40 cellular contexts compared by ENCODE assay signal in genomic region chr7:19725770-19726169, GRCh38. TPM values are rescaled to one million over a fixed set of nuclear protein-coding genes. Genes with fewer than 3 reads are reported as not detected.
"Had no signal": no experiment of that assay in that cellular context is flagged by ENCODE, and none has a peak within 500 bp of the region (broad histone marks: within the 10 kb centered on the region; RNA-seq: fewer than 3 reads in every experiment).

No MANE protein-coding gene starts in this region.

- H3K27ac Mint-ChIP-seq: activated CD4-positive, alpha-beta memory T cell treated with anti-CD3 and anti-CD28 coated beads, Interleukin-2, amount 10 ng/mL, durations not matched to agents 7 days and 5 days; activated CD4-positive, alpha-beta T cell treated with anti-CD3 and anti-CD28 coated beads for 36 hours; activated CD4-positive, alpha-beta T cell treated with anti-CD3 and anti-CD28 coated beads, Interleukin-2, amount 10 ng/mL, durations not matched to agents 7 days and 5 days; activated CD8-positive, alpha-beta memory T cell treated with anti-CD3 and anti-CD28 coated beads, Interleukin-2, amount 10 ng/mL, durations not matched to agents 7 days and 5 days; activated CD8-positive, alpha-beta T cell treated with anti-CD3 and anti-CD28 coated beads, Interleukin-2, amount 10 ng/mL, durations not matched to agents 7 days and 5 days; activated naive CD4-positive, alpha-beta T cell treated with anti-CD3 and anti-CD28 coated beads, Interleukin-2, amount 10 ng/mL, durations not matched to agents 7 days and 5 days; activated naive CD4-positive, alpha-beta T cell treated with anti-CD3 and anti-CD28 coated beads, Interleukin-2, amount 50 U/mL, for 24 hours; activated naive CD8-positive, alpha-beta T cell; activated naive CD8-positive, alpha-beta T cell treated with anti-CD3 and anti-CD28 coated beads, Interleukin-2, amount 10 ng/mL, durations not matched to agents 7 days and 5 days; activated naive CD8-positive, alpha-beta T cell treated with anti-CD3 and anti-CD28 coated beads, Interleukin-2, amount 50 U/mL, for 24 hours; activated T-cell treated with anti-CD3 and anti-CD28 coated beads, Interleukin-2, amount 50 U/mL, for 24 hours; activated T-helper 2 cell treated with anti-CD3 and anti-CD28 coated beads, Interferon-gamma antibody, Interleukin-2, Interleukin-4, amounts not matched to agents 10 μg/mL and 5 μg/mL and 100 μg/mL, durations not matched to agents 14 hours and 24 hours and 36 hours; T-helper 1 cell treated with Interleukin-12 subunit alpha and Interleukin-12 subunit beta and Interleukin-4 antibody, amounts not matched to agents 30 μg/mL and 1 μg/mL, for 36 hours; T-helper 2 cell treated with Interferon-gamma antibody and Interleukin-4, amounts not matched to agents 5 μg/mL and 100 μg/mL, for 36 hours; WTC11 had no signal

- DNase-seq: activated CD4-positive, alpha-beta memory T cell treated with anti-CD3 and anti-CD28 coated beads, Interleukin-2, amount 10 ng/mL, durations not matched to agents 7 days and 5 days; activated CD4-positive, alpha-beta T cell treated with anti-CD3 and anti-CD28 coated beads for 1 hour; activated CD4-positive, alpha-beta T cell treated with anti-CD3 and anti-CD28 coated beads for 36 hours; activated CD4-positive, alpha-beta T cell treated with anti-CD3 and anti-CD28 coated beads for 48 hours; activated CD4-positive, alpha-beta T cell treated with anti-CD3 and anti-CD28 coated beads, Interleukin-2, amount 10 ng/mL, durations not matched to agents 7 days and 5 days; activated CD4-positive, alpha-beta T cell treated with anti-CD3 and anti-CD28 coated beads, Interleukin-2, amount 50 U/mL, for 48 hours; activated CD4-positive, CD25-positive, alpha-beta regulatory T cell; activated CD8-positive, alpha-beta memory T cell treated with anti-CD3 and anti-CD28 coated beads for 24 hours; activated CD8-positive, alpha-beta memory T cell treated with anti-CD3 and anti-CD28 coated beads, Interleukin-2, amount 10 ng/mL, durations not matched to agents 7 days and 5 days; activated CD8-positive, alpha-beta memory T cell treated with anti-CD3 and anti-CD28 coated beads, Interleukin-2, amount 50 U/mL, for 48 hours; activated CD8-positive, alpha-beta T cell treated with anti-CD3 and anti-CD28 coated beads, Interleukin-2, amount 10 ng/mL, durations not matched to agents 7 days and 5 days; activated effector memory CD4-positive, alpha-beta T cell treated with Interleukin-2 at 50 U/mL for 16 hours; activated gamma-delta T cell; activated naive CD4-positive, alpha-beta T cell treated with anti-CD3 and anti-CD28 coated beads, Interleukin-2, amount 10 ng/mL, durations not matched to agents 7 days and 5 days; activated naive CD4-positive, alpha-beta T cell treated with Interleukin-2 at 50 U/mL for 16 hours; activated naive CD8-positive, alpha-beta T cell treated with anti-CD3 and anti-CD28 coated beads, Interleukin-2, amount 10 ng/mL, durations not matched to agents 7 days and 5 days; activated naive CD8-positive, alpha-beta T cell treated with anti-CD3 and anti-CD28 coated beads, Interleukin-2, amount 50 U/mL, for 24 hours; activated T-cell treated with anti-CD3 and anti-CD28 coated beads, Interleukin-2, amount 50 U/mL, for 24 hours; activated T-cell treated with anti-CD3 and anti-CD28 coated beads, Interleukin-2, amount 50 U/mL, for 48 hours; amygdala; anterior cingulate cortex; caudate nucleus; cerebellar nuclear complex; T-helper 1 cell; T-helper 2 cell; T-helper 9 cell; WERI-Rb-1 had no signal

- H3K36me3 ChIP-seq: ascending aorta, cardiac muscle cell, WERI-Rb-1 had no signal

- H3K4me3 Mint-ChIP-seq: activated CD4-positive, alpha-beta memory T cell treated with anti-CD3 and anti-CD28 coated beads, Interleukin-2, amount 10 ng/mL, durations not matched to agents 7 days and 5 days; activated CD4-positive, alpha-beta T cell treated with anti-CD3 and anti-CD28 coated beads for 36 hours; activated CD4-positive, alpha-beta T cell treated with anti-CD3 and anti-CD28 coated beads, Interleukin-2, amount 10 ng/mL, durations not matched to agents 7 days and 5 days; activated CD8-positive, alpha-beta memory T cell treated with anti-CD3 and anti-CD28 coated beads, Interleukin-2, amount 10 ng/mL, durations not matched to agents 7 days and 5 days; activated CD8-positive, alpha-beta T cell treated with anti-CD3 and anti-CD28 coated beads, Interleukin-2, amount 10 ng/mL, durations not matched to agents 7 days and 5 days; activated naive CD4-positive, alpha-beta T cell treated with anti-CD3 and anti-CD28 coated beads, Interleukin-2, amount 10 ng/mL, durations not matched to agents 7 days and 5 days; activated naive CD4-positive, alpha-beta T cell treated with anti-CD3 and anti-CD28 coated beads, Interleukin-2, amount 50 U/mL, for 24 hours; activated naive CD8-positive, alpha-beta T cell; activated naive CD8-positive, alpha-beta T cell treated with anti-CD3 and anti-CD28 coated beads, Interleukin-2, amount 10 ng/mL, durations not matched to agents 7 days and 5 days; activated naive CD8-positive, alpha-beta T cell treated with anti-CD3 and anti-CD28 coated beads, Interleukin-2, amount 50 U/mL, for 24 hours; activated T-cell treated with anti-CD3 and anti-CD28 coated beads, Interleukin-2, amount 50 U/mL, for 24 hours; brain; central memory CD8-positive, alpha-beta T cell; T-helper 1 cell treated with Interleukin-12 subunit alpha and Interleukin-12 subunit beta and Interleukin-4 antibody, amounts not matched to agents 30 μg/mL and 1 μg/mL, for 36 hours; T-helper 2 cell treated with Interferon-gamma antibody and Interleukin-4, amounts not matched to agents 5 μg/mL and 100 μg/mL, for 36 hours; WTC11 had no signal

- H3K9me3 ChIP-seq: ascending aorta had no signal

- H3K27me3 ChIP-seq: ascending aorta, cardiac muscle cell had no signal

- ATAC-seq: activated CD4-positive, alpha-beta T cell treated with anti-CD3 and anti-CD28 coated beads for 36 hours; activated CD4-positive, CD25-positive, alpha-beta regulatory T cell treated with anti-CD3 and anti-CD28 coated beads, Interleukin-2, amount 50 U/mL, for 24 hours; activated CD8-positive, alpha-beta memory T cell treated with anti-CD3 and anti-CD28 coated beads, Interleukin-2, amount 10 ng/mL, durations not matched to agents 7 days and 5 days; activated CD8-positive, alpha-beta T cell treated with anti-CD3 and anti-CD28 coated beads, Interleukin-2, amount 10 ng/mL, durations not matched to agents 7 days and 5 days; activated naive CD8-positive, alpha-beta T cell treated with anti-CD3 and anti-CD28 coated beads, Interleukin-2, amount 50 U/mL, for 24 hours; WTC11 had no signal

- H3K4me1 ChIP-seq: ascending aorta had no signal

- H3K27me3 Mint-ChIP-seq: brain had no signal

- H3K36me3 Mint-ChIP-seq: activated CD8-positive, alpha-beta memory T cell treated with anti-CD3 and anti-CD28 coated beads, Interleukin-2, amount 10 ng/mL, durations not matched to agents 7 days and 5 days; activated naive CD4-positive, alpha-beta T cell treated with anti-CD3 and anti-CD28 coated beads, Interleukin-2, amount 10 ng/mL, durations not matched to agents 7 days and 5 days; activated naive CD4-positive, alpha-beta T cell treated with anti-CD3 and anti-CD28 coated beads, Interleukin-2, amount 50 U/mL, for 24 hours; activated naive CD8-positive, alpha-beta T cell; activated naive CD8-positive, alpha-beta T cell treated with anti-CD3 and anti-CD28 coated beads, Interleukin-2, amount 10 ng/mL, durations not matched to agents 7 days and 5 days; brain; WTC11 had no signal

- H3K4me3 ChIP-seq: ascending aorta, cardiac muscle cell had no signal

- H3K4me1 Mint-ChIP-seq: activated CD4-positive, alpha-beta memory T cell treated with anti-CD3 and anti-CD28 coated beads, Interleukin-2, amount 10 ng/mL, durations not matched to agents 7 days and 5 days; activated CD4-positive, alpha-beta T cell treated with anti-CD3 and anti-CD28 coated beads for 36 hours; activated CD4-positive, alpha-beta T cell treated with anti-CD3 and anti-CD28 coated beads, Interleukin-2, amount 10 ng/mL, durations not matched to agents 7 days and 5 days; activated CD8-positive, alpha-beta memory T cell treated with anti-CD3 and anti-CD28 coated beads, Interleukin-2, amount 10 ng/mL, durations not matched to agents 7 days and 5 days; activated naive CD4-positive, alpha-beta T cell treated with anti-CD3 and anti-CD28 coated beads, Interleukin-2, amount 10 ng/mL, durations not matched to agents 7 days and 5 days; activated naive CD4-positive, alpha-beta T cell treated with anti-CD3 and anti-CD28 coated beads, Interleukin-2, amount 50 U/mL, for 24 hours; activated naive CD8-positive, alpha-beta T cell treated with anti-CD3 and anti-CD28 coated beads, Interleukin-2, amount 10 ng/mL, durations not matched to agents 7 days and 5 days; activated naive CD8-positive, alpha-beta T cell treated with anti-CD3 and anti-CD28 coated beads, Interleukin-2, amount 50 U/mL, for 24 hours; central memory CD8-positive, alpha-beta T cell had no signal

- H3K9me3 Mint-ChIP-seq: activated CD4-positive, alpha-beta memory T cell treated with anti-CD3 and anti-CD28 coated beads, Interleukin-2, amount 10 ng/mL, durations not matched to agents 7 days and 5 days; activated CD4-positive, alpha-beta T cell treated with anti-CD3 and anti-CD28 coated beads, Interleukin-2, amount 10 ng/mL, durations not matched to agents 7 days and 5 days; activated naive CD4-positive, alpha-beta T cell treated with anti-CD3 and anti-CD28 coated beads, Interleukin-2, amount 10 ng/mL, durations not matched to agents 7 days and 5 days; activated naive CD4-positive, alpha-beta T cell treated with anti-CD3 and anti-CD28 coated beads, Interleukin-2, amount 50 U/mL, for 24 hours; activated naive CD8-positive, alpha-beta T cell treated with anti-CD3 and anti-CD28 coated beads, Interleukin-2, amount 10 ng/mL, durations not matched to agents 7 days and 5 days; activated naive CD8-positive, alpha-beta T cell treated with anti-CD3 and anti-CD28 coated beads, Interleukin-2, amount 50 U/mL, for 24 hours; activated T-cell treated with anti-CD3 and anti-CD28 coated beads, Interleukin-2, amount 50 U/mL, for 24 hours; activated T-helper 2 cell treated with anti-CD3 and anti-CD28 coated beads, Interferon-gamma antibody, Interleukin-2, Interleukin-4, amounts not matched to agents 10 μg/mL and 5 μg/mL and 100 μg/mL, durations not matched to agents 14 hours and 24 hours and 36 hours; brain; central memory CD8-positive, alpha-beta T cell; T-helper 1 cell treated with Interleukin-12 subunit alpha and Interleukin-12 subunit beta and Interleukin-4 antibody, amounts not matched to agents 30 μg/mL and 1 μg/mL, for 36 hours; T-helper 2 cell treated with Interferon-gamma antibody and Interleukin-4, amounts not matched to agents 5 μg/mL and 100 μg/mL, for 36 hours; WTC11 had no signal

- H3K27ac ChIP-seq: ascending aorta, cardiac muscle cell, WERI-Rb-1 had no signal

- FAIRE-seq: bronchial epithelial cell had no signal

RNA-seq across cellular contexts. Expression of gene TMEM196, which starts 47.6 kb away (rescaled TPM):
- total RNA-seq: activated CD4-positive, alpha-beta memory T cell treated with anti-CD3 and anti-CD28 coated beads, Interleukin-2, amount 10 ng/mL, durations not matched to agents 7 days and 5 days; activated CD4-positive, alpha-beta T cell treated with anti-CD3 and anti-CD28 coated beads for 36 hours; activated CD4-positive, alpha-beta T cell treated with anti-CD3 and anti-CD28 coated beads, Interleukin-2, amount 10 ng/mL, durations not matched to agents 7 days and 5 days; activated CD8-positive, alpha-beta memory T cell treated with anti-CD3 and anti-CD28 coated beads, Interleukin-2, amount 10 ng/mL, durations not matched to agents 7 days and 5 days; activated CD8-positive, alpha-beta T cell treated with anti-CD3 and anti-CD28 coated beads, Interleukin-2, amount 10 ng/mL, durations not matched to agents 7 days and 5 days; activated naive CD8-positive, alpha-beta T cell treated with anti-CD3 and anti-CD28 coated beads, Interleukin-2, amount 10 ng/mL, durations not matched to agents 7 days and 5 days; activated T-helper 2 cell treated with anti-CD3 and anti-CD28 coated beads, Interferon-gamma antibody, Interleukin-2, Interleukin-4, amounts not matched to agents 10 μg/mL and 5 μg/mL and 100 μg/mL, durations not matched to agents 14 hours and 24 hours and 36 hours; ascending aorta; bronchial epithelial cell; cardiac muscle cell; chondrocyte had no signal
- polyA plus RNA-seq: cardiac muscle cell had no signal
